Comparison of ENCODE assay signal across 1 cellular context in the genomic region with DNA sequence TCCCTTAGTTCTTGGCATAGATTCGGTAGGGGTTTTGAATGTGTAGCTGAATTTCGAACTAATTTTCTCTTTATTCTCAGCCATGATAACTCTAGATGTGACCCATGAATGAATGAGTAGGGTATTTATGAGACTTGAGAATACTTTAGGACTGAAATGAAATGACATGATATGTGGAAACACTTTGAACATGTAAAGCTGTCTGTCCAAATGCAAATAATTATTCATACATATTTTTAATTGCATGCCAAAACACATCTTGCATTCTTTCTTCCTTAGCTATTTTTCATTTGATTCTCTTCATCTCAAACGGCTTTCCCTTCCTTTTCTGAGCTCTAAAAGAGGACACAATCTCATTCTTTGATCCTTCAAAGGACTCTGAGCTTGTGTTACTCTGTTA.
TF ChIP-seq lines count a peak whose summit lies in the region.

No MANE protein-coding gene starts in this region.

TF ChIP-seq in K562, 482 proteins besides CTCF, POLR2A, EP300 and RAD21:
- no peak for TF ChIP-seq PCBP2 (IDR thresholded peaks at IDR 0.05; ENCODE audit: low read depth, low read length, poor library complexity, severe bottlenecking)
- no peak for TF ChIP-seq PTTG1 (tag; IDR thresholded peaks at IDR 0.05; ENCODE audit: low read depth)
- TF ChIP-seq ZNF23 (CRISPR knock-in tag; IDR thresholded peaks at IDR 0.05), result no peak
- TF ChIP-seq TARDBP (IDR thresholded peaks at IDR 0.05), result no peak
- no peak for TF ChIP-seq MAZ (CRISPR knock-in tag; conservative IDR thresholded peaks at IDR 0.05 in 1 of 2, IDR thresholded peaks at IDR 0.05 in 1 of 2)
- no peak for TF ChIP-seq SMAD4 (CRISPR knock-in tag; conservative IDR thresholded peaks at IDR 0.05)
- no peak for TF ChIP-seq CHCHD3 (CRISPR knock-in tag; IDR thresholded peaks at IDR 0.05)
- TF ChIP-seq ZBED1 (IDR thresholded peaks at IDR 0.05), result no peak
- TF ChIP-seq ZNF354B (CRISPR knock-in tag; IDR thresholded peaks at IDR 0.05), result no peak
- TF ChIP-seq ZNF785 (CRISPR knock-in tag; IDR thresholded peaks at IDR 0.05), result no peak
- TF ChIP-seq FIP1L1 (IDR thresholded peaks at IDR 0.05; ENCODE audit: low read depth, low read length, poor library complexity, severe bottlenecking), result no peak
- no peak for TF ChIP-seq NONO (IDR thresholded peaks at IDR 0.05; ENCODE audit: low read depth in 2 of 2, low read length in 1 of 2)
- TF ChIP-seq ZNF41 (CRISPR knock-in tag; conservative IDR thresholded peaks at IDR 0.05), result no peak
- TF ChIP-seq BCL6 (CRISPR knock-in tag; IDR thresholded peaks at IDR 0.05), result no peak
- no peak for TF ChIP-seq TAF1 (IDR thresholded peaks at IDR 0.05; ENCODE audit: control insufficient read depth, extremely low read depth, insufficient read depth, low read length, severe bottlenecking)
TF ChIP-seq in K562: peak in this region for 0.
